19 cellular contexts compared by ENCODE assay signal in genomic region chr13:98384739-98385138, GRCh38.
DNase-seq lines count a peak whose midpoint lies in the region; ATAC-seq and TF ChIP-seq lines count a peak whose summit lies in the region.
"Had no signal": no experiment of that assay in that cellular context is flagged by ENCODE, and none has a peak within 500 bp of the region (broad histone marks: within the 10 kb centered on the region; RNA-seq: fewer than 3 reads in every experiment).

No MANE protein-coding gene starts in this region.

- H3K9me3 ChIP-seq in breast epithelium (no peaks in the 10 kb centered on the region), Caco-2 (no peaks in the 10 kb centered on the region)
- H3K9me3 ChIP-seq: tibial artery had no signal

- H3K4me3 Mint-ChIP-seq in MCF 10A (ENCODE audit: unreplicated experiment) (no peak overlapping the region), Caco-2 (ENCODE audit: unreplicated experiment) (no peak overlapping the region)
- H3K4me3 Mint-ChIP-seq: CD4-positive, alpha-beta T cell; dendritic cell treated with granulocyte-macrophage colony-stimulating factor and Interleukin-4, amounts not matched to agents 40 ng/mL and 50 ng/mL, for 4 days had no signal

- H3K27ac Mint-ChIP-seq in MCF 10A (ENCODE audit: low read depth, unreplicated experiment), result no peak overlapping the region
- no peak overlapping the region for H3K27ac Mint-ChIP-seq in Caco-2 (ENCODE audit: unreplicated experiment)
- H3K27ac Mint-ChIP-seq: CD4-positive, alpha-beta T cell; dendritic cell treated with granulocyte-macrophage colony-stimulating factor and Interleukin-4, amounts not matched to agents 40 ng/mL and 50 ng/mL, for 4 days had no signal

- CTCF ChIA-PET in MCF 10A (lab: Yijun Ruan, JAX) (interaction anchor here (0.6 to 0.7 kb wide), 2 partner anchors 23 to 60 kb away, joined by 3 read pairs; no protein-coding TSS in a partner anchor), Caco-2 (lab: Charles Lee) (no interaction called here)

- ATAC-seq in GM18511 (IDR thresholded peaks at IDR 0.05; ENCODE audit: unreplicated experiment), result no peak
- ATAC-seq: esophagus mucosa, left cardiac atrium had no signal

- H3K4me3 ChIP-seq in breast epithelium, result no peak overlapping the region
- H3K4me3 ChIP-seq in choroid plexus epithelial cell (ENCODE audit: low read depth, low read length), result peak overlapping the region; percentile 2
- no peak overlapping the region for H3K4me3 ChIP-seq in Caco-2 (ENCODE audit: low read depth, low read length)
- H3K4me3 ChIP-seq: hepatocyte, tibial artery had no signal

- intact Hi-C loops in MCF 10A (cut with micrococcal nuclease) (no loop called here), breast epithelium (cut with DNase I; ENCODE audit: low total_unique reads) (no loop called here), Caco-2 (cut with micrococcal nuclease; ENCODE audit: unreplicated experiment) (no loop called here)

- no peak overlapping the region for H3K27ac ChIP-seq in breast epithelium
- H3K27ac ChIP-seq: hepatocyte, tibial artery had no signal

- H3K4me1 ChIP-seq in breast epithelium (peaks cover 0 to 7% of the 10 kb centered on the region in 2 donors), Caco-2 (no peaks in the 10 kb centered on the region)

- H3K9me3 Mint-ChIP-seq in MCF 10A (ENCODE audit: unreplicated experiment) (no peaks in the 10 kb centered on the region), Caco-2 (ENCODE audit: unreplicated experiment) (no peaks in the 10 kb centered on the region)
- H3K9me3 Mint-ChIP-seq: CD4-positive, alpha-beta T cell; dendritic cell treated with granulocyte-macrophage colony-stimulating factor and Interleukin-4, amounts not matched to agents 40 ng/mL and 50 ng/mL, for 4 days had no signal

- H3K27me3 ChIP-seq in breast epithelium (no peaks in the 10 kb centered on the region), Caco-2 (replicated peaks; ENCODE audit: control insufficient read depth, insufficient read depth, low read length) (no peaks in the 10 kb centered on the region)
- H3K27me3 ChIP-seq: hepatocyte, tibial artery had no signal

- H3K36me3 Mint-ChIP-seq in MCF 10A (ENCODE audit: insufficient read depth, unreplicated experiment) (peaks cover 7% of the 10 kb centered on the region), Caco-2 (ENCODE audit: insufficient read depth, unreplicated experiment) (peaks cover 90% of the 10 kb centered on the region)

- TF ChIP-seq CTCF in MCF 10A (IDR thresholded peaks at IDR 0.05; ENCODE audit: unreplicated experiment), result no peak
- no peak for TF ChIP-seq CTCF in breast epithelium (IDR thresholded peaks at IDR 0.05)
- TF ChIP-seq CTCF in choroid plexus epithelial cell (conservative IDR thresholded peaks at IDR 0.05; ENCODE audit: low read depth, low read length), result no peak
- TF ChIP-seq CTCF in Caco-2 (IDR thresholded peaks at IDR 0.05; ENCODE audit: insufficient read depth in 1 of 2, low read depth in 1 of 2, low read length in 1 of 2, severe bottlenecking in 1 of 2, unreplicated experiment in 1 of 2), result no peak

- H3K4me1 Mint-ChIP-seq in MCF 10A (ENCODE audit: insufficient read depth, unreplicated experiment), result no peaks in the 10 kb centered on the region
- no peaks in the 10 kb centered on the region for H3K4me1 Mint-ChIP-seq in Caco-2 (ENCODE audit: low read depth, unreplicated experiment)

- TF ChIP-seq POLR2A in breast epithelium (IDR thresholded peaks at IDR 0.05), result no peak

- no peaks in the 10 kb centered on the region for H3K27me3 Mint-ChIP-seq in MCF 10A (ENCODE audit: insufficient read depth, unreplicated experiment)
- H3K27me3 Mint-ChIP-seq in Caco-2 (ENCODE audit: insufficient read depth, unreplicated experiment), result no peaks in the 10 kb centered on the region

- no peaks in the 10 kb centered on the region for H3K36me3 ChIP-seq in breast epithelium
- peaks cover 3% of the 10 kb centered on the region; the same call in 1 of the 2 replicates for H3K36me3 ChIP-seq in Caco-2 (ENCODE audit: control insufficient read depth, insufficient read depth, low read length)

- DNase-seq in MCF 10A (ENCODE audit: unreplicated experiment) (peak; percentile 10), breast epithelium (ENCODE audit: low spot score in 2 of 2) (no peak), choroid plexus epithelial cell (ENCODE audit: low read depth) (peak; percentile 89), kidney tubule cell (ENCODE audit: low spot score) (peak; percentile 85), Caco-2 (no peak), NCI-H187 (lab: John Stamatoyannopoulos, UW) (no peak), NCI-H2227 treated with DMSO at 0.1 percent for 48 hours (lab: John Stamatoyannopoulos, UW) (no peak)
- DNase-seq: 8988T; CD4-positive, alpha-beta T cell; DND-41; KG1; left cardiac atrium; NCI-H1417; NCI-H226; tibial artery had no signal

- POLR2A ChIA-PET in MCF 10A (lab: Yijun Ruan, JAX) (interaction anchor here (1.1 kb wide), 1 partner anchor 268 kb away, joined by 3 read pairs; no protein-coding TSS in a partner anchor), Caco-2 (lab: Charles Lee) (no interaction called here)

- no TSS peak for BruUV-seq in MCF 10A (replicated peaks; lab: Mats Ljungman, UMichigan)
- BruUV-seq in Caco-2 (replicated peaks; lab: Mats Ljungman, UMichigan), result no TSS peak

Comparison
In these comparisons a context has a peak if more than half of its experiments do, and no peak if none do; other contexts are left out.
1. DNase-seq: peak in MCF 10A (single experiment), choroid plexus epithelial cell (single experiment) and kidney tubule cell (single experiment); none in breast epithelium (0 of 2), Caco-2 (0 of 2), NCI-H187 (0 of 2) and NCI-H2227 treated with DMSO at 0.1 percent for 48 hours (single experiment).